In the genomic region with DNA sequence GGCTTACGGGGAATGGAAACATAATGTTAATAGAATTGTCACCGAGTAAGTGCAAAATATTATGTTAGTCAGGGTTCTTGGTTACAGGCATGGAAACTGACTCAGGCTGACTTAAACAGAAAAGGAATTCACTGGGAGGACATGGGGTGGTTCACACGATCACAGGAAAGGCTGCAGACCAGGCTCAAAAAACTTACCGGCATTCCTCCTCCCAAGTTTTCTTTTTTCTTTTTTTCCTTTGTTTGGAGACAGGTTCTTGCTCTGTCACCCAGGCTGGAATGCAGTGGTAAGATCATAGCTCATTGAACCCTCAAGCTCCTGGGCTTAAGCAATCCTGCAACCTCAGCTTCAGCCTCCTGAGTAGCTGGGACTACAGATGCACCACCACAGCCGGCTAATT, we compare ENCODE assay signal across 1 cellular context.
TF ChIP-seq lines count a peak whose summit lies in the region.

No MANE protein-coding gene starts in this region.

TF ChIP-seq in GM23338, 12 proteins besides CTCF, POLR2A, EP300 and RAD21 (continued from another document):
- TF ChIP-seq, protein P1, sequence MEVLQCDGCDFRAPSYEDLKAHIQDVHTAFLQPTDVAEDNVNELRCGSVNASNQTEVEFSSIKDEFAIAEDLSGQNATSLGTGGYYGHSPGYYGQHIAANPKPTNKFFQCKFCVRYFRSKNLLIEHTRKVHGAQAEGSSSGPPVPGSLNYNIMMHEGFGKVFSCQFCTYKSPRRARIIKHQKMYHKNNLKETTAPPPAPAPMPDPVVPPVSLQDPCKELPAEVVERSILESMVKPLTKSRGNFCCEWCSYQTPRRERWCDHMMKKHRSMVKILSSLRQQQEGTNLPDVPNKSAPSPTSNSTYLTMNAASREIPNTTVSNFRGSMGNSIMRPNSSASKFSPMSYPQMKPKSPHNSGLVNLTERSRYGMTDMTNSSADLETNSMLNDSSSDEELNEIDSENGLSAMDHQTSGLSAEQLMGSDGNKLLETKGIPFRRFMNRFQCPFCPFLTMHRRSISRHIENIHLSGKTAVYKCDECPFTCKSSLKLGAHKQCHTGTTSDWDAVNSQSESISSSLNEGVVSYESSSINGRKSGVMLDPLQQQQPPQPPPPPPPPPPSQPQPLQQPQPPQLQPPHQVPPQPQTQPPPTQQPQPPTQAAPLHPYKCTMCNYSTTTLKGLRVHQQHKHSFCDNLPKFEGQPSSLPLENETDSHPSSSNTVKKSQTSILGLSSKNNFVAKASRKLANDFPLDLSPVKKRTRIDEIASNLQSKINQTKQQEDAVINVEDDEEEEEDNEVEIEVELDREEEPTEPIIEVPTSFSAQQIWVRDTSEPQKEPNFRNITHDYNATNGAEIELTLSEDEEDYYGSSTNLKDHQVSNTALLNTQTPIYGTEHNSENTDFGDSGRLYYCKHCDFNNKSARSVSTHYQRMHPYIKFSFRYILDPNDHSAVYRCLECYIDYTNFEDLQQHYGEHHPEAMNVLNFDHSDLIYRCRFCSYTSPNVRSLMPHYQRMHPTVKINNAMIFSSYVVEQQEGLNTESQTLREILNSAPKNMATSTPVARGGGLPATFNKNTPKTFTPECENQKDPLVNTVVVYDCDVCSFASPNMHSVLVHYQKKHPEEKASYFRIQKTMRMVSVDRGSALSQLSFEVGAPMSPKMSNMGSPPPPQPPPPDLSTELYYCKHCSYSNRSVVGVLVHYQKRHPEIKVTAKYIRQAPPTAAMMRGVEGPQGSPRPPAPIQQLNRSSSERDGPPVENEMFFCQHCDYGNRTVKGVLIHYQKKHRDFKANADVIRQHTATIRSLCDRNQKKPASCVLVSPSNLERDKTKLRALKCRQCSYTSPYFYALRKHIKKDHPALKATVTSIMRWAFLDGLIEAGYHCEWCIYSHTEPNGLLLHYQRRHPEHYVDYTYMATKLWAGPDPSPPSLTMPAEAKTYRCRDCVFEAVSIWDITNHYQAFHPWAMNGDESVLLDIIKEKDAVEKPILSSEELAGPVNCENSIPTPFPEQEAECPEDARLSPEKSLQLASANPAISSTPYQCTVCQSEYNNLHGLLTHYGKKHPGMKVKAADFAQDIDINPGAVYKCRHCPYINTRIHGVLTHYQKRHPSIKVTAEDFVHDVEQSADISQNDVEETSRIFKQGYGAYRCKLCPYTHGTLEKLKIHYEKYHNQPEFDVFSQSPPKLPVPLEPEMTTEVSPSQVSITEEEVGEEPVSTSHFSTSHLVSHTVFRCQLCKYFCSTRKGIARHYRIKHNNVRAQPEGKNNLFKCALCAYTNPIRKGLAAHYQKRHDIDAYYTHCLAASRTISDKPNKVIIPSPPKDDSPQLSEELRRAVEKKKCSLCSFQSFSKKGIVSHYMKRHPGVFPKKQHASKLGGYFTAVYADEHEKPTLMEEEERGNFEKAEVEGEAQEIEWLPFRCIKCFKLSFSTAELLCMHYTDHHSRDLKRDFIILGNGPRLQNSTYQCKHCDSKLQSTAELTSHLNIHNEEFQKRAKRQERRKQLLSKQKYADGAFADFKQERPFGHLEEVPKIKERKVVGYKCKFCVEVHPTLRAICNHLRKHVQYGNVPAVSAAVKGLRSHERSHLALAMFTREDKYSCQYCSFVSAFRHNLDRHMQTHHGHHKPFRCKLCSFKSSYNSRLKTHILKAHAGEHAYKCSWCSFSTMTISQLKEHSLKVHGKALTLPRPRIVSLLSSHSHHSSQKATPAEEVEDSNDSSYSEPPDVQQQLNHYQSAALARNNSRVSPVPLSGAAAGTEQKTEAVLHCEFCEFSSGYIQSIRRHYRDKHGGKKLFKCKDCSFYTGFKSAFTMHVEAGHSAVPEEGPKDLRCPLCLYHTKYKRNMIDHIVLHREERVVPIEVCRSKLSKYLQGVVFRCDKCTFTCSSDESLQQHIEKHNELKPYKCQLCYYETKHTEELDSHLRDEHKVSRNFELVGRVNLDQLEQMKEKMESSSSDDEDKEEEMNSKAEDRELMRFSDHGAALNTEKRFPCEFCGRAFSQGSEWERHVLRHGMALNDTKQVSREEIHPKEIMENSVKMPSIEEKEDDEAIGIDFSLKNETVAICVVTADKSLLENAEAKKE (CRISPR knock-in tag; IDR thresholded peaks at IDR 0.05): no peak
- no peak for TF ChIP-seq ZNF114 (CRISPR knock-in tag; IDR thresholded peaks at IDR 0.05)
- no peak for TF ChIP-seq NANOG (IDR thresholded peaks at IDR 0.05; ENCODE audit: borderline replicate concordance)
- TF ChIP-seq, protein P2, sequence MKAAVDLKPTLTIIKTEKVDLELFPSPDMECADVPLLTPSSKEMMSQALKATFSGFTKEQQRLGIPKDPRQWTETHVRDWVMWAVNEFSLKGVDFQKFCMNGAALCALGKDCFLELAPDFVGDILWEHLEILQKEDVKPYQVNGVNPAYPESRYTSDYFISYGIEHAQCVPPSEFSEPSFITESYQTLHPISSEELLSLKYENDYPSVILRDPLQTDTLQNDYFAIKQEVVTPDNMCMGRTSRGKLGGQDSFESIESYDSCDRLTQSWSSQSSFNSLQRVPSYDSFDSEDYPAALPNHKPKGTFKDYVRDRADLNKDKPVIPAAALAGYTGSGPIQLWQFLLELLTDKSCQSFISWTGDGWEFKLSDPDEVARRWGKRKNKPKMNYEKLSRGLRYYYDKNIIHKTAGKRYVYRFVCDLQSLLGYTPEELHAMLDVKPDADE (IDR thresholded peaks at IDR 0.05): no peak
- TF ChIP-seq, protein P3, sequence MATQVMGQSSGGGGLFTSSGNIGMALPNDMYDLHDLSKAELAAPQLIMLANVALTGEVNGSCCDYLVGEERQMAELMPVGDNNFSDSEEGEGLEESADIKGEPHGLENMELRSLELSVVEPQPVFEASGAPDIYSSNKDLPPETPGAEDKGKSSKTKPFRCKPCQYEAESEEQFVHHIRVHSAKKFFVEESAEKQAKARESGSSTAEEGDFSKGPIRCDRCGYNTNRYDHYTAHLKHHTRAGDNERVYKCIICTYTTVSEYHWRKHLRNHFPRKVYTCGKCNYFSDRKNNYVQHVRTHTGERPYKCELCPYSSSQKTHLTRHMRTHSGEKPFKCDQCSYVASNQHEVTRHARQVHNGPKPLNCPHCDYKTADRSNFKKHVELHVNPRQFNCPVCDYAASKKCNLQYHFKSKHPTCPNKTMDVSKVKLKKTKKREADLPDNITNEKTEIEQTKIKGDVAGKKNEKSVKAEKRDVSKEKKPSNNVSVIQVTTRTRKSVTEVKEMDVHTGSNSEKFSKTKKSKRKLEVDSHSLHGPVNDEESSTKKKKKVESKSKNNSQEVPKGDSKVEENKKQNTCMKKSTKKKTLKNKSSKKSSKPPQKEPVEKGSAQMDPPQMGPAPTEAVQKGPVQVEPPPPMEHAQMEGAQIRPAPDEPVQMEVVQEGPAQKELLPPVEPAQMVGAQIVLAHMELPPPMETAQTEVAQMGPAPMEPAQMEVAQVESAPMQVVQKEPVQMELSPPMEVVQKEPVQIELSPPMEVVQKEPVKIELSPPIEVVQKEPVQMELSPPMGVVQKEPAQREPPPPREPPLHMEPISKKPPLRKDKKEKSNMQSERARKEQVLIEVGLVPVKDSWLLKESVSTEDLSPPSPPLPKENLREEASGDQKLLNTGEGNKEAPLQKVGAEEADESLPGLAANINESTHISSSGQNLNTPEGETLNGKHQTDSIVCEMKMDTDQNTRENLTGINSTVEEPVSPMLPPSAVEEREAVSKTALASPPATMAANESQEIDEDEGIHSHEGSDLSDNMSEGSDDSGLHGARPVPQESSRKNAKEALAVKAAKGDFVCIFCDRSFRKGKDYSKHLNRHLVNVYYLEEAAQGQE (IDR thresholded peaks at IDR 0.05; ENCODE audit: unreplicated experiment): no peak
